24 cellular contexts compared by ENCODE assay signal in genomic region chr6:129114992-129115391, GRCh38.
"Had no signal": no experiment of that assay in that cellular context is flagged by ENCODE, and none has a peak within 500 bp of the region (broad histone marks: within the 10 kb centered on the region; RNA-seq: fewer than 3 reads in every experiment).

No MANE protein-coding gene starts in this region.

- H3K27me3 ChIP-seq: cardiac muscle cell, tibial artery had no signal

- H3K9me3 ChIP-seq: tibial artery had no signal

- DNase-seq: activated CD4-positive, alpha-beta T cell treated with anti-CD3 and anti-CD28 coated beads for 36 hours; activated CD4-positive, alpha-beta T cell treated with anti-CD3 and anti-CD28 coated beads, Interleukin-2, amount 50 U/mL, for 4 hours; activated CD8-positive, alpha-beta memory T cell treated with anti-CD3 and anti-CD28 coated beads for 24 hours; activated CD8-positive, alpha-beta memory T cell treated with anti-CD3 and anti-CD28 coated beads, Interleukin-2, amount 50 U/mL, for 4 hours; activated T-cell treated with anti-CD3 and anti-CD28 coated beads, Interleukin-2, amount 50 U/mL, for 24 hours; amniotic stem cell; dermis blood vessel endothelial cell; effector memory CD4-positive, alpha-beta T cell; kidney; midbrain; natural killer cell; retina; stimulated activated CD4-positive, alpha-beta T cell treated with anti-CD3 and anti-CD28 coated beads, Interleukin-12 subunit alpha, Interleukin-12 subunit beta, amount 100 ng/mL, for 4 hours; stimulated activated CD4-positive, alpha-beta T cell treated with anti-CD3 and anti-CD28 coated beads, Interleukin-4, amount 100 ng/mL, for 4 hours; stimulated activated naive CD8-positive, alpha-beta T cell treated with anti-CD3 and anti-CD28 coated beads, Interleukin-15, Interleukin-2, amounts not matched to agents 100 U/mL and 50 U/mL, for 24 hours; T1000; tibial artery had no signal

- H3K36me3 ChIP-seq: cardiac muscle cell, tibial artery had no signal

- ATAC-seq: activated CD4-positive, alpha-beta T cell treated with anti-CD3 and anti-CD28 coated beads for 36 hours; activated naive CD4-positive, alpha-beta T cell treated with anti-CD3 and anti-CD28 coated beads, Interleukin-2, amount 50 U/mL, for 72 hours; activated T-helper 17 cell treated with anti-CD3 and anti-CD28 coated beads, Interleukin-2, amount 50 U/mL, for 72 hours; left lobe of liver; natural killer cell; stimulated activated naive CD8-positive, alpha-beta T cell treated with anti-CD3 and anti-CD28 coated beads, Interleukin-15, Interleukin-2, amounts not matched to agents 100 U/mL and 50 U/mL, for 24 hours; WTC11 had no signal

- H3K9me3 Mint-ChIP-seq: activated naive CD4-positive, alpha-beta T cell treated with anti-CD3 and anti-CD28 coated beads, Interleukin-2, amount 50 U/mL, for 72 hours; activated T-cell treated with anti-CD3 and anti-CD28 coated beads, Interleukin-2, amount 50 U/mL, for 24 hours; activated T-helper 17 cell treated with anti-CD3 and anti-CD28 coated beads, Interleukin-2, amount 50 U/mL, for 72 hours; natural killer cell; T-helper 1 cell treated with Interleukin-12 subunit alpha and Interleukin-12 subunit beta and Interleukin-4 antibody, amounts not matched to agents 30 μg/mL and 1 μg/mL, for 36 hours; WTC11 had no signal

- H3K4me1 ChIP-seq: tibial artery had no signal

- H3K4me3 ChIP-seq: cardiac muscle cell, tibial artery had no signal

- H3K27ac Mint-ChIP-seq: activated CD4-positive, alpha-beta T cell treated with anti-CD3 and anti-CD28 coated beads for 36 hours; activated naive CD4-positive, alpha-beta T cell treated with anti-CD3 and anti-CD28 coated beads, Interleukin-2, amount 50 U/mL, for 72 hours; activated T-cell treated with anti-CD3 and anti-CD28 coated beads, Interleukin-2, amount 50 U/mL, for 24 hours; activated T-helper 17 cell treated with anti-CD3 and anti-CD28 coated beads, Interleukin-2, amount 50 U/mL, for 72 hours; natural killer cell; progenitor cell of endocrine pancreas; T-helper 1 cell treated with Interleukin-12 subunit alpha and Interleukin-12 subunit beta and Interleukin-4 antibody, amounts not matched to agents 30 μg/mL and 1 μg/mL, for 36 hours; WTC11 had no signal

- H3K36me3 Mint-ChIP-seq: activated naive CD4-positive, alpha-beta T cell treated with anti-CD3 and anti-CD28 coated beads, Interleukin-2, amount 50 U/mL, for 72 hours; natural killer cell; WTC11 had no signal

- H3K27ac ChIP-seq: cardiac muscle cell had no signal

- H3K27me3 Mint-ChIP-seq: activated T-cell treated with anti-CD3 and anti-CD28 coated beads, Interleukin-2, amount 50 U/mL, for 24 hours; activated T-helper 17 cell treated with anti-CD3 and anti-CD28 coated beads, Interleukin-2, amount 50 U/mL, for 72 hours; progenitor cell of endocrine pancreas had no signal

- H3K4me3 Mint-ChIP-seq: activated CD4-positive, alpha-beta T cell treated with anti-CD3 and anti-CD28 coated beads for 36 hours; activated T-cell treated with anti-CD3 and anti-CD28 coated beads, Interleukin-2, amount 50 U/mL, for 24 hours; activated T-helper 17 cell treated with anti-CD3 and anti-CD28 coated beads, Interleukin-2, amount 50 U/mL, for 72 hours; natural killer cell; T-helper 1 cell treated with Interleukin-12 subunit alpha and Interleukin-12 subunit beta and Interleukin-4 antibody, amounts not matched to agents 30 μg/mL and 1 μg/mL, for 36 hours; WTC11 had no signal

- H3K4me1 Mint-ChIP-seq: activated CD4-positive, alpha-beta T cell treated with anti-CD3 and anti-CD28 coated beads for 36 hours; activated T-helper 17 cell treated with anti-CD3 and anti-CD28 coated beads, Interleukin-2, amount 50 U/mL, for 72 hours; natural killer cell had no signal
